ENCODE assay signal across 7 cellular contexts in genomic region chr12:33423706-33424105, GRCh38. TPM values are rescaled to one million over a fixed set of nuclear protein-coding genes. Genes with fewer than 3 reads are reported as not detected.
"Had no signal": no experiment of that assay in that cellular context is flagged by ENCODE, and none has a peak within 500 bp of the region (broad histone marks: within the 10 kb centered on the region; RNA-seq: fewer than 3 reads in every experiment).

No MANE protein-coding gene starts in this region.

- DNase-seq: GM23248, GOT3, H7, HFFc6 had no signal

- H3K36me3 Mint-ChIP-seq: IgD-negative memory B cell had no signal

- H3K4me3 Mint-ChIP-seq: HFFc6, IgD-negative memory B cell had no signal

- H3K4me1 Mint-ChIP-seq: IgD-negative memory B cell had no signal

- H3K27ac Mint-ChIP-seq: HFFc6, IgD-negative memory B cell had no signal

- H3K27me3 Mint-ChIP-seq: IgD-negative memory B cell had no signal

RNA-seq across cellular contexts. Expression of gene SYT10, which starts 15.9 kb away (rescaled TPM):
- total RNA-seq: GM23248, H4, HepG2, HFFc6 had no signal
